1 cellular context compared by ENCODE assay signal in the genomic region with DNA sequence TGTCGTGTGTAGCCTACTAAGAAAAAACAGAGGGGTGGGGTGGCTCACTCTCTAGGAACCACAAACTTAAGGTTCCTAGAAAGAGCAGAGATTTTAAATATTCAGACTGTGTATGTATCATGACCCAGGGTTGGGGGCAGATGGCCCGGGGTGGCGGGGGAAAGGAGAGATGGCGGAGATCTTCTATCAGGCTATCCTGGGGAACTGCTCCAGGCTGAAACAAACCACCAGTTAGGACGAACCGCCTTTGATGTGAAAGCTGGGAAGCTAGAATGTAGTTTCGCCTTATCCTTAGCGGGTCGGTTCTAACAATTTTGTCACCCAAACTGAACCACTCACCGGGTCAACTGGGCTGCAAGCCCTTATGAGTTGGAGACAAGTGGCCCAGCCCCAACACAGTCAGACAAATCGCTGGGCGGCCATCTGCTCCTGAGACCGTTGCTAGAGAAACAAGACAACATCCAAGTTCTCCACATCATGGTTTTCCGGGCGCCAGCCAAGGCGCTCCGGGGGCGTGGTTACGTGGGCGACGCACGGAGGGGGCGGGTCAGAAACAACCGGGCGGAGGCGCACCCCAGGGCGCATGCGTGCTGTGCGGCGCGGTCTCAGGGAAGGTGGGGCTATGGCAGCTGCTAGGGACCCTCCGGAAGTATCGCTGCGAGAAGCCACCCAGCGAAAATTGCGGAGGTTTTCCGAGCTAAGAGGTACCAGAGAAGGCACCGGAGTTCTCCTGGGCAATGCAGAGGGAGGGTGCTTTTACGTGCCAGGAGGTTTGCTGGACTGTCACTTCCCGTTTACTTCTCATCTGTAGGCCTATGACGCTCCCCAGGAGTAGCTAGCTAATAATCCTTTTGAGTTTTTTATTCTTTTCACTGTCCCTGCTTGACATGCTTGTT.
TF ChIP-seq lines count a peak whose summit lies in the region.

FPGT (plus strand) TSS at position 586 of the 896 bp plus-strand sequence; CDS start at position 623, 37 bp downstream.
LRRIQ3 (minus strand) TSS at position 520 of the 896 bp plus-strand sequence. CDS start 14,492 bp downstream, outside the sequence.

TF ChIP-seq in GM23338, 12 proteins besides CTCF, POLR2A, EP300 and RAD21 (continued from another document):
- TF ChIP-seq, protein P1, sequence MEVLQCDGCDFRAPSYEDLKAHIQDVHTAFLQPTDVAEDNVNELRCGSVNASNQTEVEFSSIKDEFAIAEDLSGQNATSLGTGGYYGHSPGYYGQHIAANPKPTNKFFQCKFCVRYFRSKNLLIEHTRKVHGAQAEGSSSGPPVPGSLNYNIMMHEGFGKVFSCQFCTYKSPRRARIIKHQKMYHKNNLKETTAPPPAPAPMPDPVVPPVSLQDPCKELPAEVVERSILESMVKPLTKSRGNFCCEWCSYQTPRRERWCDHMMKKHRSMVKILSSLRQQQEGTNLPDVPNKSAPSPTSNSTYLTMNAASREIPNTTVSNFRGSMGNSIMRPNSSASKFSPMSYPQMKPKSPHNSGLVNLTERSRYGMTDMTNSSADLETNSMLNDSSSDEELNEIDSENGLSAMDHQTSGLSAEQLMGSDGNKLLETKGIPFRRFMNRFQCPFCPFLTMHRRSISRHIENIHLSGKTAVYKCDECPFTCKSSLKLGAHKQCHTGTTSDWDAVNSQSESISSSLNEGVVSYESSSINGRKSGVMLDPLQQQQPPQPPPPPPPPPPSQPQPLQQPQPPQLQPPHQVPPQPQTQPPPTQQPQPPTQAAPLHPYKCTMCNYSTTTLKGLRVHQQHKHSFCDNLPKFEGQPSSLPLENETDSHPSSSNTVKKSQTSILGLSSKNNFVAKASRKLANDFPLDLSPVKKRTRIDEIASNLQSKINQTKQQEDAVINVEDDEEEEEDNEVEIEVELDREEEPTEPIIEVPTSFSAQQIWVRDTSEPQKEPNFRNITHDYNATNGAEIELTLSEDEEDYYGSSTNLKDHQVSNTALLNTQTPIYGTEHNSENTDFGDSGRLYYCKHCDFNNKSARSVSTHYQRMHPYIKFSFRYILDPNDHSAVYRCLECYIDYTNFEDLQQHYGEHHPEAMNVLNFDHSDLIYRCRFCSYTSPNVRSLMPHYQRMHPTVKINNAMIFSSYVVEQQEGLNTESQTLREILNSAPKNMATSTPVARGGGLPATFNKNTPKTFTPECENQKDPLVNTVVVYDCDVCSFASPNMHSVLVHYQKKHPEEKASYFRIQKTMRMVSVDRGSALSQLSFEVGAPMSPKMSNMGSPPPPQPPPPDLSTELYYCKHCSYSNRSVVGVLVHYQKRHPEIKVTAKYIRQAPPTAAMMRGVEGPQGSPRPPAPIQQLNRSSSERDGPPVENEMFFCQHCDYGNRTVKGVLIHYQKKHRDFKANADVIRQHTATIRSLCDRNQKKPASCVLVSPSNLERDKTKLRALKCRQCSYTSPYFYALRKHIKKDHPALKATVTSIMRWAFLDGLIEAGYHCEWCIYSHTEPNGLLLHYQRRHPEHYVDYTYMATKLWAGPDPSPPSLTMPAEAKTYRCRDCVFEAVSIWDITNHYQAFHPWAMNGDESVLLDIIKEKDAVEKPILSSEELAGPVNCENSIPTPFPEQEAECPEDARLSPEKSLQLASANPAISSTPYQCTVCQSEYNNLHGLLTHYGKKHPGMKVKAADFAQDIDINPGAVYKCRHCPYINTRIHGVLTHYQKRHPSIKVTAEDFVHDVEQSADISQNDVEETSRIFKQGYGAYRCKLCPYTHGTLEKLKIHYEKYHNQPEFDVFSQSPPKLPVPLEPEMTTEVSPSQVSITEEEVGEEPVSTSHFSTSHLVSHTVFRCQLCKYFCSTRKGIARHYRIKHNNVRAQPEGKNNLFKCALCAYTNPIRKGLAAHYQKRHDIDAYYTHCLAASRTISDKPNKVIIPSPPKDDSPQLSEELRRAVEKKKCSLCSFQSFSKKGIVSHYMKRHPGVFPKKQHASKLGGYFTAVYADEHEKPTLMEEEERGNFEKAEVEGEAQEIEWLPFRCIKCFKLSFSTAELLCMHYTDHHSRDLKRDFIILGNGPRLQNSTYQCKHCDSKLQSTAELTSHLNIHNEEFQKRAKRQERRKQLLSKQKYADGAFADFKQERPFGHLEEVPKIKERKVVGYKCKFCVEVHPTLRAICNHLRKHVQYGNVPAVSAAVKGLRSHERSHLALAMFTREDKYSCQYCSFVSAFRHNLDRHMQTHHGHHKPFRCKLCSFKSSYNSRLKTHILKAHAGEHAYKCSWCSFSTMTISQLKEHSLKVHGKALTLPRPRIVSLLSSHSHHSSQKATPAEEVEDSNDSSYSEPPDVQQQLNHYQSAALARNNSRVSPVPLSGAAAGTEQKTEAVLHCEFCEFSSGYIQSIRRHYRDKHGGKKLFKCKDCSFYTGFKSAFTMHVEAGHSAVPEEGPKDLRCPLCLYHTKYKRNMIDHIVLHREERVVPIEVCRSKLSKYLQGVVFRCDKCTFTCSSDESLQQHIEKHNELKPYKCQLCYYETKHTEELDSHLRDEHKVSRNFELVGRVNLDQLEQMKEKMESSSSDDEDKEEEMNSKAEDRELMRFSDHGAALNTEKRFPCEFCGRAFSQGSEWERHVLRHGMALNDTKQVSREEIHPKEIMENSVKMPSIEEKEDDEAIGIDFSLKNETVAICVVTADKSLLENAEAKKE (CRISPR knock-in tag; IDR thresholded peaks at IDR 0.05), result no peak
